In genomic region chr5:121702783-121703182, GRCh38 we compare ENCODE assay signal across 15 cellular contexts.
"Had no signal": no experiment of that assay in that cellular context is flagged by ENCODE, and none has a peak within 500 bp of the region (broad histone marks: within the 10 kb centered on the region; RNA-seq: fewer than 3 reads in every experiment).

No MANE protein-coding gene starts in this region.

- ATAC-seq: left colon, right cardiac atrium had no signal

- H3K4me3 Mint-ChIP-seq: nephron, type B pancreatic cell had no signal

- DNase-seq: colonic mucosa; dermis blood vessel endothelial cell; erythroblast; foreskin melanocyte; head of caudate nucleus; left colon; mesendoderm; naive B cell; nucleus accumbens; ovary; right cardiac atrium; stimulated activated CD4-positive, alpha-beta T cell treated with anti-CD3 and anti-CD28 coated beads, Interleukin-2, amount 100 ng/mL, for 48 hours; stimulated activated naive CD4-positive, alpha-beta T cell treated with Interleukin-2 at 50 U/mL for 16 hours had no signal

- H3K27ac Mint-ChIP-seq: naive B cell, nephron, type B pancreatic cell had no signal

- H3K4me1 Mint-ChIP-seq: naive B cell had no signal

- H3K27me3 Mint-ChIP-seq: naive B cell, type B pancreatic cell had no signal

- H3K9me3 Mint-ChIP-seq: nephron, type B pancreatic cell had no signal

- H3K36me3 Mint-ChIP-seq: naive B cell, type B pancreatic cell had no signal
